In genomic region chr6:3540253-3540820, GRCh38 we compare ENCODE assay signal across 27 cellular contexts.
"Had no signal": no experiment of that assay in that cellular context is flagged by ENCODE, and none has a peak within 500 bp of the region (broad histone marks: within the 10 kb centered on the region; RNA-seq: fewer than 3 reads in every experiment).

No MANE protein-coding gene starts in this region.

- H3K9me3 ChIP-seq: left ventricle myocardium inferior, spleen, thyroid gland had no signal

- H3K4me1 Mint-ChIP-seq: activated CD4-positive, alpha-beta memory T cell treated with anti-CD3 and anti-CD28 coated beads, Interleukin-2, amount 10 ng/mL, durations not matched to agents 7 days and 5 days; activated CD4-positive, alpha-beta T cell treated with anti-CD3 and anti-CD28 coated beads, Interleukin-2, amount 10 ng/mL, durations not matched to agents 24 days and 14 days; activated naive CD4-positive, alpha-beta T cell treated with anti-CD3 and anti-CD28 coated beads, Interleukin-2, amount 50 U/mL, for 24 hours; T-cell had no signal

- H3K9me3 Mint-ChIP-seq: activated CD4-positive, alpha-beta memory T cell treated with anti-CD3 and anti-CD28 coated beads, Interleukin-2, amount 10 ng/mL, durations not matched to agents 7 days and 5 days; activated CD4-positive, alpha-beta T cell treated with anti-CD3 and anti-CD28 coated beads, Interleukin-2, amount 10 ng/mL, durations not matched to agents 24 days and 14 days; activated naive CD4-positive, alpha-beta T cell treated with anti-CD3 and anti-CD28 coated beads, Interleukin-2, amount 50 U/mL, for 24 hours; activated T-helper 1 cell treated with anti-CD3 and anti-CD28 coated beads, Interleukin-12 subunit alpha, Interleukin-12 subunit beta, Interleukin-2, Interleukin-4 antibody, amounts not matched to agents 30 ng/mL and 10 ng/mL and 1 ng/mL, durations not matched to agents 14 hours and 24 hours and 36 hours; dendritic cell treated with granulocyte-macrophage colony-stimulating factor and Interleukin-4, amounts not matched to agents 40 ng/mL and 50 ng/mL, for 4 days; mesothelial cell of epicardium; nephron; T-cell; T-helper 2 cell treated with Interferon-gamma antibody and Interleukin-4, amounts not matched to agents 5 μg/mL and 100 μg/mL, for 36 hours had no signal

- H3K4me1 ChIP-seq: left ventricle myocardium inferior, spleen, thyroid gland had no signal

- H3K4me3 Mint-ChIP-seq: activated CD4-positive, alpha-beta memory T cell treated with anti-CD3 and anti-CD28 coated beads, Interleukin-2, amount 10 ng/mL, durations not matched to agents 7 days and 5 days; activated CD4-positive, alpha-beta T cell treated with anti-CD3 and anti-CD28 coated beads, Interleukin-2, amount 10 ng/mL, durations not matched to agents 24 days and 14 days; activated naive CD4-positive, alpha-beta T cell treated with anti-CD3 and anti-CD28 coated beads, Interleukin-2, amount 50 U/mL, for 24 hours; activated T-helper 1 cell treated with anti-CD3 and anti-CD28 coated beads, Interleukin-12 subunit alpha, Interleukin-12 subunit beta, Interleukin-2, Interleukin-4 antibody, amounts not matched to agents 30 ng/mL and 10 ng/mL and 1 ng/mL, durations not matched to agents 14 hours and 24 hours and 36 hours; brain; dendritic cell treated with granulocyte-macrophage colony-stimulating factor and Interleukin-4, amounts not matched to agents 40 ng/mL and 50 ng/mL, for 4 days; mesothelial cell of epicardium; nephron; T-cell; T-helper 2 cell treated with Interferon-gamma antibody and Interleukin-4, amounts not matched to agents 5 μg/mL and 100 μg/mL, for 36 hours had no signal

- DNase-seq: activated CD4-positive, alpha-beta memory T cell treated with anti-CD3 and anti-CD28 coated beads, Interleukin-2, amount 10 ng/mL, durations not matched to agents 7 days and 5 days; activated CD4-positive, alpha-beta T cell treated with anti-CD3 and anti-CD28 coated beads, Interleukin-2, amount 10 ng/mL, durations not matched to agents 24 days and 14 days; activated gamma-delta T cell; aorta; effector CD8-positive, alpha-beta T cell; foreskin melanocyte; glutamatergic neuron; hippocampal formation; left ventricle myocardium inferior; mammary epithelial cell; nucleus accumbens; retina; spleen; stimulated activated CD4-positive, alpha-beta T cell treated with anti-CD3 and anti-CD28 coated beads, Interleukin-4, amount 100 ng/mL, for 1 hour; stimulated activated naive CD4-positive, alpha-beta T cell treated with Interleukin-2 at 50 U/mL for 16 hours; substantia nigra; T-cell; thyroid gland had no signal

- H3K36me3 ChIP-seq: left ventricle myocardium inferior, spleen, thyroid gland had no signal

- H3K36me3 Mint-ChIP-seq: activated naive CD4-positive, alpha-beta T cell treated with anti-CD3 and anti-CD28 coated beads, Interleukin-2, amount 50 U/mL, for 24 hours; brain; mesothelial cell of epicardium; T-cell had no signal

- H3K27me3 Mint-ChIP-seq: activated naive CD4-positive, alpha-beta T cell treated with anti-CD3 and anti-CD28 coated beads, Interleukin-2, amount 50 U/mL, for 24 hours; brain had no signal

- H3K27ac ChIP-seq: left ventricle myocardium inferior, spleen, thyroid gland, VCaP had no signal

- H3K27ac Mint-ChIP-seq: activated CD4-positive, alpha-beta memory T cell treated with anti-CD3 and anti-CD28 coated beads, Interleukin-2, amount 10 ng/mL, durations not matched to agents 7 days and 5 days; activated CD4-positive, alpha-beta T cell treated with anti-CD3 and anti-CD28 coated beads, Interleukin-2, amount 10 ng/mL, durations not matched to agents 24 days and 14 days; activated naive CD4-positive, alpha-beta T cell treated with anti-CD3 and anti-CD28 coated beads, Interleukin-2, amount 50 U/mL, for 24 hours; activated T-helper 1 cell treated with anti-CD3 and anti-CD28 coated beads, Interleukin-12 subunit alpha, Interleukin-12 subunit beta, Interleukin-2, Interleukin-4 antibody, amounts not matched to agents 30 ng/mL and 10 ng/mL and 1 ng/mL, durations not matched to agents 14 hours and 24 hours and 36 hours; dendritic cell treated with granulocyte-macrophage colony-stimulating factor and Interleukin-4, amounts not matched to agents 40 ng/mL and 50 ng/mL, for 4 days; T-cell; T-helper 2 cell treated with Interferon-gamma antibody and Interleukin-4, amounts not matched to agents 5 μg/mL and 100 μg/mL, for 36 hours had no signal

- H3K27me3 ChIP-seq: thyroid gland had no signal

- H3K4me3 ChIP-seq: left ventricle myocardium inferior, spleen, thyroid gland had no signal

- ATAC-seq: activated CD4-positive, CD25-positive, alpha-beta regulatory T cell treated with anti-CD3 and anti-CD28 coated beads, Interleukin-2, amount 50 U/mL, for 24 hours; T-cell had no signal
